In the genomic region with DNA sequence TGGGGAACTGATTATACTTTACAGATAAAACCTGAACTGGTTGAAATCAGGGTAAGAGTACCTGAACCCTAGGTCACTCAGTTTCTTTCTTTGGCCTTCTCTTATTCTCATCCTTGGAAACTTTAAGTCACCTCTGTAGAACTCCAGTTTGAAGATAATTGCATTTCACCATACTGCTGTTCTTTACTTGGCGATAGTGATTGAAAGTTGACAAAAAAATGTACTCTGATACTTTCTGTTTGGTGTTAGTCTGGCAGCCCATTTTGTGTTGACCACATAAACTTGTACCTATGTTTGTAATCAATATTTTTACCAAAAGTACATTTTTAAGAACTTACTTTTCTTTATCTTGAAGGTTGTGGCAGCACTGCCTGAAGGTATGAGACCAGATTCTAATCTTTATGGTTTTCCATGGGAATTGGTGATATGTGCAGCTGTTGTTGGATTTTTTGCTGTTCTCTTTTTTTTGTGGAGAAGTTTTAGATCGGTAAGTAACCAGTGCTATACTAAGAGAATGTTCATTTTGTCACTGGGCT, we compare ENCODE assay signal across 1 cellular context.
TF ChIP-seq lines count a peak whose summit lies in the region.

No MANE protein-coding gene starts in this region.

TF ChIP-seq in K562, 482 proteins besides CTCF, POLR2A, EP300 and RAD21:
- TF ChIP-seq YBX1 (IDR thresholded peaks at IDR 0.05), result no peak
